ENCODE assay signal across 8 cellular contexts in genomic region chr4:42150653-42151567, GRCh38. TPM values are rescaled to one million over a fixed set of nuclear protein-coding genes. Genes with fewer than 3 reads are reported as not detected.
DNase-seq lines count a peak whose midpoint lies in the region; TF ChIP-seq lines count a peak whose summit lies in the region.

No MANE protein-coding gene starts in this region.

- H3K9ac ChIP-seq in smooth muscle cell (ENCODE audit: low read depth) = no peak overlapping the region

- peaks cover 25% of the 10 kb centered on the region for H3K4me1 Mint-ChIP-seq in endothelial cell (ENCODE audit: unreplicated experiment)

- peaks cover 16% of the 10 kb centered on the region for H3K36me3 Mint-ChIP-seq in endothelial cell (ENCODE audit: low read depth, unreplicated experiment)

- H3K27ac ChIP-seq in smooth muscle cell (ENCODE audit: low read depth) = no peak overlapping the region

- H3K4me3 ChIP-seq in smooth muscle cell = peak overlapping the region; percentile 56

- peak overlapping the region; percentile 46 for H2AFZ ChIP-seq in smooth muscle cell (ENCODE audit: low read depth)

- peak overlapping the region; percentile 97 for H3K4me3 Mint-ChIP-seq in endothelial cell (ENCODE audit: unreplicated experiment)

- 7% methylated on average over 89 of the region's 89 CpGs for WGBS in smooth muscle cell (ENCODE audit: low lambda C conversion rate)

- peaks cover 97% of the 10 kb centered on the region for H3K27me3 ChIP-seq in smooth muscle cell (ENCODE audit: low read depth)

- no peaks in the 10 kb centered on the region for H3K36me3 ChIP-seq in smooth muscle cell (ENCODE audit: low read depth)

- peaks cover 25% of the 10 kb centered on the region for H3K27me3 Mint-ChIP-seq in endothelial cell (ENCODE audit: unreplicated experiment)

- H3K9me3 Mint-ChIP-seq in endothelial cell (ENCODE audit: unreplicated experiment) = peaks cover 4% of the 10 kb centered on the region

- H3F3A ChIP-seq in smooth muscle cell (ENCODE audit: low read depth) = no peaks in the 10 kb centered on the region

- H3K4me1 ChIP-seq in smooth muscle cell (ENCODE audit: low read depth) = peaks cover 12% of the 10 kb centered on the region

- TF ChIP-seq CTCF in endothelial cell (IDR thresholded peaks at IDR 0.05; ENCODE audit: unreplicated experiment) (no peak), smooth muscle cell (IDR thresholded peaks at IDR 0.05; ENCODE audit: borderline replicate concordance, insufficient read depth, poor library complexity, severe bottlenecking) (no peak)

- peak overlapping the region; percentile 45 for H3K27ac Mint-ChIP-seq in endothelial cell (ENCODE audit: unreplicated experiment)

- H3K4me2 ChIP-seq in smooth muscle cell = peak overlapping the region; percentile 93

- peak; percentile 18 for DNase-seq in activated T-cell treated with anti-CD3 and anti-CD28 coated beads, Interleukin-2, amount 50 U/mL, for 1 hour
- DNase-seq in activated T-cell treated with anti-CD3 and anti-CD28 coated beads for 4 hours (no peak), HEK293T (ENCODE audit: extremely low spot score) (peak; percentile 30), NAMALWA (ENCODE audit: low spot score) (peak; percentile 71), endothelial cell (ENCODE audit: low spot score) (peak; percentile 12), smooth muscle cell (lab: John Stamatoyannopoulos, UW; ENCODE audit: unreplicated experiment) (no peak), HPDE6-E6E7 (ENCODE audit: extremely low spot score) (no peak)
- no peak for DNase-seq in stimulated activated CD4-positive, alpha-beta T cell treated with anti-CD3 and anti-CD28 coated beads, Interleukin-1b, Interleukin-23, amount 100 ng/mL, for 48 hours

- POLR2A ChIA-PET in HEK293T (lab: Yijun Ruan, JAX) = interaction anchor here (0.9 to 1.0 kb wide), 2 partner anchors 24 to 894 kb away, joined by 3 read pairs; partner anchors contain the start of gene UCHL1

- H3K79me2 ChIP-seq in smooth muscle cell (ENCODE audit: low read depth) = no peaks in the 10 kb centered on the region

- CTCF ChIA-PET in HEK293T (lab: Yijun Ruan, JAX) = no interaction called here

- no peaks in the 10 kb centered on the region for H3K9me3 ChIP-seq in smooth muscle cell (replicated peaks; ENCODE audit: low read depth)

- H4K20me1 ChIP-seq in smooth muscle cell (ENCODE audit: low read depth) = no peaks in the 10 kb centered on the region

TF ChIP-seq in HEK293T, 16 proteins besides CTCF, POLR2A, EP300 and RAD21:
- TF ChIP-seq SP1 (IDR thresholded peaks at IDR 0.05) = no peak
- TF ChIP-seq CTBP1 (IDR thresholded peaks at IDR 0.05; ENCODE audit: borderline replicate concordance) = 0 out of 2 replicates have a peak, but pooled peaks have one; percentile 3
- peak; percentile 67 for TF ChIP-seq L3MBTL2 (conservative IDR thresholded peaks at IDR 0.05)

RNA-seq across cellular contexts. Expression of gene BEND4, which starts 1.5 kb away (rescaled TPM):
- 16.3 TPM for total RNA-seq in endothelial cell (ENCODE audit: unreplicated experiment)
- 0.04 TPM in 1 of 2 replicates, not detected in the other for total RNA-seq in smooth muscle cell
- polyA plus RNA-seq in smooth muscle cell = 0.06 TPM in 1 of 2 replicates, not detected in the other

Comparison
In these comparisons a context has a peak if more than half of its experiments do, and no peak if none do; other contexts are left out.
1. DNase-seq: peak in activated T-cell treated with anti-CD3 and anti-CD28 coated beads, Interleukin-2, amount 50 U/mL, for 1 hour (single experiment), HEK293T (single experiment), NAMALWA (single experiment) and endothelial cell (single experiment); none in activated T-cell treated with anti-CD3 and anti-CD28 coated beads for 4 hours (single experiment), smooth muscle cell (single experiment), HPDE6-E6E7 (single experiment) and stimulated activated CD4-positive, alpha-beta T cell treated with anti-CD3 and anti-CD28 coated beads, Interleukin-1b, Interleukin-23, amount 100 ng/mL, for 48 hours (single experiment).
2. RNA of gene BEND4, which starts 1.5 kb away (total RNA-seq): 16.3 TPM in endothelial cell (single experiment); 0.04 TPM in smooth muscle cell; every median in the first group is over 10 times any median in the second.